Comparison of ENCODE assay signal across 1 cellular context in the genomic region with DNA sequence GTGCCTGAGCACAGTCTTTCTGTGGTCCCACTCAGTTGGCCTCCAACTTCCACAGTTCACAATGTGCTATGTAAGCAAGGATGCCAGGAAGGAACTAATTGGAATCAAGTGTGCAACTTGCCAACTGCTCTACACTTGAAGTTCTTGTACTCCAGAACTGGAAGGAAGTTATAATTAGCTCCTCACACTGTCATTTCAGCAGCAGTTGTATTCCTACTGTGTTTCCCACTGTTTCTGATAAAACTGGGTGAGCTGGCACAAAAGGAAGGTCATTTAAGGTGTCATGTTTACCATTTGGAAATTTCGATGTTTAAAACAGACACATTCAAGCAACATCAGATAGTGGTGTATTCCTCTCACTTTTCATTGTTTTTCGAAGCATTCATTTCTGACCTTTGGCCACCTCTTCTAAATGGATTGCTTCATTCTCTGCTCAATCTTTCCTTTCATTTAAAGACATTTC.
TF ChIP-seq lines count a peak whose summit lies in the region.

No MANE protein-coding gene starts in this region.

TF ChIP-seq in HepG2, 621 proteins besides CTCF, POLR2A, EP300 and RAD21 (continued from another document):
- TF ChIP-seq, protein P1, sequence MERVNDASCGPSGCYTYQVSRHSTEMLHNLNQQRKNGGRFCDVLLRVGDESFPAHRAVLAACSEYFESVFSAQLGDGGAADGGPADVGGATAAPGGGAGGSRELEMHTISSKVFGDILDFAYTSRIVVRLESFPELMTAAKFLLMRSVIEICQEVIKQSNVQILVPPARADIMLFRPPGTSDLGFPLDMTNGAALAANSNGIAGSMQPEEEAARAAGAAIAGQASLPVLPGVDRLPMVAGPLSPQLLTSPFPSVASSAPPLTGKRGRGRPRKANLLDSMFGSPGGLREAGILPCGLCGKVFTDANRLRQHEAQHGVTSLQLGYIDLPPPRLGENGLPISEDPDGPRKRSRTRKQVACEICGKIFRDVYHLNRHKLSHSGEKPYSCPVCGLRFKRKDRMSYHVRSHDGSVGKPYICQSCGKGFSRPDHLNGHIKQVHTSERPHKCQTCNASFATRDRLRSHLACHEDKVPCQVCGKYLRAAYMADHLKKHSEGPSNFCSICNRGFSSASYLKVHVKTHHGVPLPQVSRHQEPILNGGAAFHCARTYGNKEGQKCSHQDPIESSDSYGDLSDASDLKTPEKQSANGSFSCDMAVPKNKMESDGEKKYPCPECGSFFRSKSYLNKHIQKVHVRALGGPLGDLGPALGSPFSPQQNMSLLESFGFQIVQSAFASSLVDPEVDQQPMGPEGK (CRISPR knock-in tag; IDR thresholded peaks at IDR 0.05) = 0 out of 2 replicates have a peak, but pooled peaks have one; percentile 29
- TF ChIP-seq SSRP1 (CRISPR knock-in tag; IDR thresholded peaks at IDR 0.05) (no peak), U2AF2 (IDR thresholded peaks at IDR 0.05; ENCODE audit: low read depth, low read length) (no peak), NCOA2 (CRISPR knock-in tag; IDR thresholded peaks at IDR 0.05) (peak; percentile 75), NFYB (CRISPR knock-in tag; IDR thresholded peaks at IDR 0.05) (no peak), NFIB (CRISPR knock-in tag; IDR thresholded peaks at IDR 0.05; ENCODE audit: borderline replicate concordance) (no peak), ZNF468 (CRISPR knock-in tag; IDR thresholded peaks at IDR 0.05) (no peak), SATB2 (CRISPR knock-in tag; IDR thresholded peaks at IDR 0.05) (no peak), ZNF205 (CRISPR knock-in tag; IDR thresholded peaks at IDR 0.05) (no peak), ZNF879 (CRISPR knock-in tag; IDR thresholded peaks at IDR 0.05) (no peak), ZNF367 (CRISPR knock-in tag; IDR thresholded peaks at IDR 0.05; ENCODE audit: borderline replicate concordance) (no peak), MEIS1 (CRISPR knock-in tag; IDR thresholded peaks at IDR 0.05; ENCODE audit: borderline replicate concordance) (no peak), RBFOX2 (IDR thresholded peaks at IDR 0.05; ENCODE audit: low read depth, low read length) (no peak), CC2D1A (CRISPR knock-in tag; IDR thresholded peaks at IDR 0.05) (no peak), PAX8 (CRISPR knock-in tag; IDR thresholded peaks at IDR 0.05; ENCODE audit: borderline replicate concordance) (no peak), RFX1 (IDR thresholded peaks at IDR 0.05) (no peak), NR2C2 (CRISPR knock-in tag; IDR thresholded peaks at IDR 0.05; ENCODE audit: borderline replicate concordance) (no peak), ZBTB26 (CRISPR knock-in tag; IDR thresholded peaks at IDR 0.05; ENCODE audit: borderline replicate concordance) (no peak), TBL1XR1 (IDR thresholded peaks at IDR 0.05; ENCODE audit: borderline replicate concordance, low read length, partially characterized antibody) (no peak), MTF1 (CRISPR knock-in tag; IDR thresholded peaks at IDR 0.05) (no peak), SOX6 (IDR thresholded peaks at IDR 0.05) (no peak), SOX6 (CRISPR knock-in tag; IDR thresholded peaks at IDR 0.05) (peak; percentile 96), GFI1 (CRISPR knock-in tag; IDR thresholded peaks at IDR 0.05; ENCODE audit: borderline replicate concordance) (0 out of 2 replicates have a peak, but pooled peaks have one; percentile 8), HDAC6 (IDR thresholded peaks at IDR 0.05; ENCODE audit: low read depth, low read length) (no peak), ESRRA (CRISPR knock-in tag; IDR thresholded peaks at IDR 0.05; ENCODE audit: low read depth) (no peak), ZNF619 (CRISPR knock-in tag; IDR thresholded peaks at IDR 0.05) (no peak)
- TF ChIP-seq, protein P2, sequence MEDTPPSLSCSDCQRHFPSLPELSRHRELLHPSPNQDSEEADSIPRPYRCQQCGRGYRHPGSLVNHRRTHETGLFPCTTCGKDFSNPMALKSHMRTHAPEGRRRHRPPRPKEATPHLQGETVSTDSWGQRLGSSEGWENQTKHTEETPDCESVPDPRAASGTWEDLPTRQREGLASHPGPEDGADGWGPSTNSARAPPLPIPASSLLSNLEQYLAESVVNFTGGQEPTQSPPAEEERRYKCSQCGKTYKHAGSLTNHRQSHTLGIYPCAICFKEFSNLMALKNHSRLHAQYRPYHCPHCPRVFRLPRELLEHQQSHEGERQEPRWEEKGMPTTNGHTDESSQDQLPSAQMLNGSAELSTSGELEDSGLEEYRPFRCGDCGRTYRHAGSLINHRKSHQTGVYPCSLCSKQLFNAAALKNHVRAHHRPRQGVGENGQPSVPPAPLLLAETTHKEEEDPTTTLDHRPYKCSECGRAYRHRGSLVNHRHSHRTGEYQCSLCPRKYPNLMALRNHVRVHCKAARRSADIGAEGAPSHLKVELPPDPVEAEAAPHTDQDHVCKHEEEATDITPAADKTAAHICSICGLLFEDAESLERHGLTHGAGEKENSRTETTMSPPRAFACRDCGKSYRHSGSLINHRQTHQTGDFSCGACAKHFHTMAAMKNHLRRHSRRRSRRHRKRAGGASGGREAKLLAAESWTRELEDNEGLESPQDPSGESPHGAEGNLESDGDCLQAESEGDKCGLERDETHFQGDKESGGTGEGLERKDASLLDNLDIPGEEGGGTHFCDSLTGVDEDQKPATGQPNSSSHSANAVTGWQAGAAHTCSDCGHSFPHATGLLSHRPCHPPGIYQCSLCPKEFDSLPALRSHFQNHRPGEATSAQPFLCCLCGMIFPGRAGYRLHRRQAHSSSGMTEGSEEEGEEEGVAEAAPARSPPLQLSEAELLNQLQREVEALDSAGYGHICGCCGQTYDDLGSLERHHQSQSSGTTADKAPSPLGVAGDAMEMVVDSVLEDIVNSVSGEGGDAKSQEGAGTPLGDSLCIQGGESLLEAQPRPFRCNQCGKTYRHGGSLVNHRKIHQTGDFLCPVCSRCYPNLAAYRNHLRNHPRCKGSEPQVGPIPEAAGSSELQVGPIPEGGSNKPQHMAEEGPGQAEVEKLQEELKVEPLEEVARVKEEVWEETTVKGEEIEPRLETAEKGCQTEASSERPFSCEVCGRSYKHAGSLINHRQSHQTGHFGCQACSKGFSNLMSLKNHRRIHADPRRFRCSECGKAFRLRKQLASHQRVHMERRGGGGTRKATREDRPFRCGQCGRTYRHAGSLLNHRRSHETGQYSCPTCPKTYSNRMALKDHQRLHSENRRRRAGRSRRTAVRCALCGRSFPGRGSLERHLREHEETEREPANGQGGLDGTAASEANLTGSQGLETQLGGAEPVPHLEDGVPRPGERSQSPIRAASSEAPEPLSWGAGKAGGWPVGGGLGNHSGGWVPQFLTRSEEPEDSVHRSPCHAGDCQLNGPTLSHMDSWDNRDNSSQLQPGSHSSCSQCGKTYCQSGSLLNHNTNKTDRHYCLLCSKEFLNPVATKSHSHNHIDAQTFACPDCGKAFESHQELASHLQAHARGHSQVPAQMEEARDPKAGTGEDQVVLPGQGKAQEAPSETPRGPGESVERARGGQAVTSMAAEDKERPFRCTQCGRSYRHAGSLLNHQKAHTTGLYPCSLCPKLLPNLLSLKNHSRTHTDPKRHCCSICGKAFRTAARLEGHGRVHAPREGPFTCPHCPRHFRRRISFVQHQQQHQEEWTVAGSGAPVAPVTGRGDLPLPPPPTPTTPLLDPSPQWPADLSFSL (CRISPR knock-in tag; IDR thresholded peaks at IDR 0.05) = no peak
TF ChIP-seq in HepG2: peak in this region for 79.
